ENCODE assay signal across 14 cellular contexts in genomic region chr1:35443768-35444518, GRCh38.
DNase-seq lines count a peak whose midpoint lies in the region; ATAC-seq and TF ChIP-seq lines count a peak whose summit lies in the region.
"Had no signal": no experiment of that assay in that cellular context is flagged by ENCODE, and none has a peak within 500 bp of the region (broad histone marks: within the 10 kb centered on the region; RNA-seq: fewer than 3 reads in every experiment).

No MANE protein-coding gene starts in this region.

- H3K4me1 ChIP-seq in IMR-90 (ENCODE audit: control insufficient read depth, insufficient read depth, low read length) (peaks cover 6% of the 10 kb centered on the region), transverse colon (no peaks in the 10 kb centered on the region)

- no peak overlapping the region for H3K4me3 Mint-ChIP-seq in activated CD4-positive, alpha-beta T cell treated with anti-CD3 and anti-CD28 coated beads for 36 hours
- peak overlapping the region in 5 of 10 donors; percentile 15 to 33 (median 20) for H3K4me3 Mint-ChIP-seq in naive thymus-derived CD8-positive, alpha-beta T cell

- no peak overlapping the region for H3K18ac ChIP-seq in IMR-90 (ENCODE audit: low read depth, low read length)

- TF ChIP-seq RAD21 in IMR-90 (IDR thresholded peaks at IDR 0.05; ENCODE audit: low read length): peak; percentile 30; the same call in 1 of the 2 replicates

- no peak overlapping the region for H2BK5ac ChIP-seq in IMR-90 (ENCODE audit: low read depth, low read length, poor library complexity, severe bottlenecking)

- no peaks in the 10 kb centered on the region for H3K9me3 ChIP-seq in IMR-90 (ENCODE audit: control insufficient read depth, insufficient read depth, low read length)
- no peaks in the 10 kb centered on the region for H3K9me3 ChIP-seq in transverse colon
- H3K9me3 ChIP-seq: SJSA1 had no signal

- TF ChIP-seq POLR2A in IMR-90 (IDR thresholded peaks at IDR 0.05; ENCODE audit: low read depth, low read length): no peak
- no peak for TF ChIP-seq POLR2A in transverse colon (IDR thresholded peaks at IDR 0.05)

- H3K9me1 ChIP-seq in IMR-90 (ENCODE audit: insufficient read depth, low read length): peaks cover 11% of the 10 kb centered on the region

- H3K27me3 Mint-ChIP-seq in activated CD4-positive, alpha-beta T cell treated with anti-CD3 and anti-CD28 coated beads for 36 hours: no peaks in the 10 kb centered on the region
- no peaks in the 10 kb centered on the region for H3K27me3 Mint-ChIP-seq in naive thymus-derived CD8-positive, alpha-beta T cell

- dilution Hi-C loops in IMR-90 (cut with HindIII; ENCODE audit: low sequenced_read_pairs, unreplicated experiment): no loop called here

- ATAC-seq in activated CD4-positive, alpha-beta T cell treated with anti-CD3 and anti-CD28 coated beads for 36 hours: peak; percentile 30
- peak; percentile 4; the same call in 1 of the 2 replicates for ATAC-seq in IMR-90 (ENCODE audit: low read depth)
- peak in 1 of 2 donors; percentile 36 for ATAC-seq in naive thymus-derived CD8-positive, alpha-beta T cell
- ATAC-seq: left lobe of liver had no signal

- peak; percentile 34 for DNase-seq in activated CD4-positive, alpha-beta T cell treated with anti-CD3 and anti-CD28 coated beads for 36 hours
- DNase-seq in activated CD4-positive, alpha-beta T cell treated with anti-CD3 and anti-CD28 coated beads, Interleukin-2, amount 50 U/mL, for 4 hours: no peak
- DNase-seq in IMR-90 (peak; percentile 35), amniotic epithelial cell (ENCODE audit: low read depth) (peak; percentile 47), substantia nigra (lab: John Stamatoyannopoulos, UW) (no peak), transverse colon (no peak), kidney glomerular epithelial cell (lab: John Stamatoyannopoulos, UW) (no peak)
- peak in 2 of 10 donors; percentile 21 to 24 for DNase-seq in naive thymus-derived CD8-positive, alpha-beta T cell
- DNase-seq: activated CD4-positive, alpha-beta T cell treated with anti-CD3 and anti-CD28 coated beads for 48 hours; dorsolateral prefrontal cortex; NCI-H510A had no signal

- no peak overlapping the region for H3K9ac ChIP-seq in IMR-90 (ENCODE audit: low read depth, low read length)

- in situ Hi-C loops in IMR-90 (cut with MboI; ENCODE audit: low sequenced_read_pairs) (no loop called here), transverse colon (cut with MboI; ENCODE audit: low pct_ligation_motif_present in 1 of 4, low pct_unique_long_range_greater_than_20kb in 1 of 4, low sequenced_read_pairs in 3 of 4) (no loop called here)

- H3K36me3 ChIP-seq in IMR-90 (ENCODE audit: control insufficient read depth, insufficient read depth, low read length): peaks cover 49% of the 10 kb centered on the region
- peaks cover 0 to 60% (median 20%) of the 10 kb centered on the region in 4 donors for H3K36me3 ChIP-seq in transverse colon

- H2AK9ac ChIP-seq in IMR-90 (replicated peaks; ENCODE audit: low read depth, low read length, poor library complexity): no peak overlapping the region

- no peak overlapping the region for H3K14ac ChIP-seq in IMR-90 (replicated peaks; ENCODE audit: low read depth, low read length)

- no peaks in the 10 kb centered on the region for H4K20me1 ChIP-seq in IMR-90 (ENCODE audit: insufficient read depth, low read length)

- no peaks in the 10 kb centered on the region for H3K9me3 Mint-ChIP-seq in activated CD4-positive, alpha-beta T cell treated with anti-CD3 and anti-CD28 coated beads for 36 hours (ENCODE audit: low read depth)
- H3K9me3 Mint-ChIP-seq in naive thymus-derived CD8-positive, alpha-beta T cell: no peaks in the 10 kb centered on the region
- H3K9me3 Mint-ChIP-seq: activated naive CD4-positive, alpha-beta T cell treated with anti-CD3 and anti-CD28 coated beads, Interleukin-2, amount 50 U/mL, for 72 hours had no signal

- H3K27ac ChIP-seq in IMR-90 (ENCODE audit: insufficient read depth, low read length) (no peak overlapping the region), substantia nigra (ENCODE audit: low read depth, low read length, poor library complexity, severe bottlenecking) (no peak overlapping the region), transverse colon (no peak overlapping the region)
- H3K27ac ChIP-seq: SJSA1 had no signal

- H3K4me2 ChIP-seq in IMR-90 (ENCODE audit: low read depth, low read length): no peak overlapping the region

- no peak overlapping the region for H3K23ac ChIP-seq in IMR-90 (ENCODE audit: low read depth, low read length)

- H4K8ac ChIP-seq in IMR-90 (ENCODE audit: low read depth in 2 of 2, low read length in 2 of 2): no peak overlapping the region

- H3K4me1 Mint-ChIP-seq in activated CD4-positive, alpha-beta T cell treated with anti-CD3 and anti-CD28 coated beads for 36 hours: peaks cover 22% of the 10 kb centered on the region
- peaks cover 15 to 46% (median 34%) of the 10 kb centered on the region in 4 donors for H3K4me1 Mint-ChIP-seq in naive thymus-derived CD8-positive, alpha-beta T cell

- H3K4me3 ChIP-seq in IMR-90 (ENCODE audit: insufficient read depth, low read depth, low read length): no peak overlapping the region
- no peak overlapping the region for H3K4me3 ChIP-seq in transverse colon
- H3K4me3 ChIP-seq: dorsolateral prefrontal cortex, SJSA1 had no signal

- no peak overlapping the region for H3K56ac ChIP-seq in IMR-90 (ENCODE audit: extremely low read depth, insufficient read depth, low read length)

- intact Hi-C loops in activated CD4-positive, alpha-beta T cell treated with anti-CD3 and anti-CD28 coated beads for 36 hours (cut with DNase I, micrococcal nuclease): loop anchor here in 1 of 2 experiments (5.0 kb wide), 1 partner anchor 242 kb away; no protein-coding TSS in a partner anchor
- intact Hi-C loops in IMR-90 (cut with micrococcal nuclease): loop anchor here (2.0 kb wide), 1 partner anchor 241 kb away; no protein-coding TSS in a partner anchor
- intact Hi-C loops in transverse colon (cut with DNase I; ENCODE audit: low total_unique reads): no loop called here

- TF ChIP-seq EP300 in transverse colon (IDR thresholded peaks at IDR 0.05; ENCODE audit: low read depth): no peak

- peak overlapping the region; percentile 55 for H3K27ac Mint-ChIP-seq in activated CD4-positive, alpha-beta T cell treated with anti-CD3 and anti-CD28 coated beads for 36 hours
- peak overlapping the region in 8 of 10 donors; percentile 60 to 89 (median 82) for H3K27ac Mint-ChIP-seq in naive thymus-derived CD8-positive, alpha-beta T cell

- POLR2A ChIA-PET in activated CD4-positive, alpha-beta T cell treated with anti-CD3 and anti-CD28 coated beads for 36 hours (lab: Charles Lee): interaction anchor here (0.9 kb wide), 1 partner anchor 251 kb away, joined by 3 read pairs; the partner anchor contains the start of gene SFPQ
- POLR2A ChIA-PET in IMR-90 (lab: Charles Lee; ENCODE audit: unreplicated experiment): no interaction called here
- POLR2A ChIA-PET in naive thymus-derived CD8-positive, alpha-beta T cell (lab: Charles Lee): interaction anchor here (1.2 kb wide), 1 partner anchor 63 kb away, joined by 3 read pairs; no protein-coding TSS in a partner anchor

- H4K5ac ChIP-seq in IMR-90 (ENCODE audit: low read depth, low read length): no peak overlapping the region

- no peak overlapping the region for H3K4ac ChIP-seq in IMR-90 (ENCODE audit: low read depth, low read length)

- no peak overlapping the region for H4K91ac ChIP-seq in IMR-90 (ENCODE audit: insufficient read depth, low read depth, low read length)

- H2BK15ac ChIP-seq in IMR-90 (ENCODE audit: low read depth, low read length): no peak overlapping the region

- H3K36me3 Mint-ChIP-seq in activated CD4-positive, alpha-beta T cell treated with anti-CD3 and anti-CD28 coated beads for 36 hours (ENCODE audit: low read depth): peaks cover 21% of the 10 kb centered on the region
- H3K36me3 Mint-ChIP-seq in naive thymus-derived CD8-positive, alpha-beta T cell: peaks cover 5 to 31% (median 15%) of the 10 kb centered on the region in 3 donors

- CTCF ChIA-PET in activated CD4-positive, alpha-beta T cell treated with anti-CD3 and anti-CD28 coated beads for 36 hours (lab: Charles Lee): interaction anchor here (0.8 to 3.9 kb wide), 11 partner anchors 9 to 331 kb away, joined by 3 to 35 read pairs (median 4); no protein-coding TSS in a partner anchor
- CTCF ChIA-PET in IMR-90 (lab: Yijun Ruan, JAX): interaction anchor here (0.7 to 1.1 kb wide), 2 partner anchors 8 to 13 kb away, joined by 3 read pairs; no protein-coding TSS in a partner anchor

- no peak overlapping the region for H2BK20ac ChIP-seq in IMR-90 (ENCODE audit: low read depth, low read length)

- no peak overlapping the region for H2AK5ac ChIP-seq in IMR-90 (ENCODE audit: low read depth, low read length)

- no peak overlapping the region for H2BK120ac ChIP-seq in IMR-90 (ENCODE audit: low read depth, low read length)

- peaks cover 3 to 9% of the 10 kb centered on the region in 2 experiments; a peak in 2 of 4 replicates for H3K79me1 ChIP-seq in IMR-90 (ENCODE audit: low read depth in 1 of 2, low read length in 2 of 2)

- TF ChIP-seq CTCF in IMR-90 (conservative IDR thresholded peaks at IDR 0.05; ENCODE audit: low read depth, low read length) (peak; percentile 22), transverse colon (IDR thresholded peaks at IDR 0.05) (no peak)

- WGBS in IMR-90 (ENCODE audit: extremely low coverage in 2 of 2, insufficient read length in 1 of 2), 2 experiments: no CpG with 5 or more reads among the region's 5 CpGs
- 63 to 80% methylated on average over 1 to 5 of the region's 5 CpGs for WGBS in transverse colon (ENCODE audit: low coverage in 1 of 2), 2 donors

- H2AFZ ChIP-seq in IMR-90 (replicated peaks; ENCODE audit: low read length, poor library complexity): no peak overlapping the region

- no TSS peak for BruUV-seq in IMR-90 (replicated peaks; lab: Mats Ljungman, UMichigan)

- H3K27me3 ChIP-seq in IMR-90 (ENCODE audit: control insufficient read depth, insufficient read depth, low read length): no peaks in the 10 kb centered on the region
- H3K27me3 ChIP-seq in transverse colon: no peaks in the 10 kb centered on the region
- H3K27me3 ChIP-seq: dorsolateral prefrontal cortex, SJSA1 had no signal

TF ChIP-seq in IMR-90, 13 proteins besides CTCF, POLR2A, EP300 and RAD21 (continues in another document):
- no peak for TF ChIP-seq RFX5 (IDR thresholded peaks at IDR 0.05; ENCODE audit: low read depth, low read length)
- TF ChIP-seq RCOR1 (IDR thresholded peaks at IDR 0.05; ENCODE audit: insufficient replicate concordance, low read length): no peak
- no peak for TF ChIP-seq USF2 (IDR thresholded peaks at IDR 0.05; ENCODE audit: low read depth, low read length)
- no peak for TF ChIP-seq BHLHE40 (IDR thresholded peaks at IDR 0.05; ENCODE audit: low read depth, low read length)
- no peak for TF ChIP-seq MAZ (IDR thresholded peaks at IDR 0.05; ENCODE audit: borderline replicate concordance, low read depth, low read length)
- no peak for TF ChIP-seq CEBPB (IDR thresholded peaks at IDR 0.05; ENCODE audit: low read depth, low read length)

Comparison
In these comparisons a context has a peak if more than half of its experiments do, and no peak if none do; other contexts are left out.
1. DNase-seq: peak in activated CD4-positive, alpha-beta T cell treated with anti-CD3 and anti-CD28 coated beads for 36 hours (single experiment), IMR-90 (single experiment) and amniotic epithelial cell (single experiment); none in activated CD4-positive, alpha-beta T cell treated with anti-CD3 and anti-CD28 coated beads, Interleukin-2, amount 50 U/mL, for 4 hours (0 of 2), substantia nigra (0 of 49), transverse colon (single experiment) and kidney glomerular epithelial cell (single experiment).